Comparison of ENCODE assay signal across 36 cellular contexts in genomic region chr4:119289313-119289712, GRCh38. TPM values are rescaled to one million over a fixed set of nuclear protein-coding genes. Genes with fewer than 3 reads are reported as not detected.
"Had no signal": no experiment of that assay in that cellular context is flagged by ENCODE, and none has a peak within 500 bp of the region (broad histone marks: within the 10 kb centered on the region; RNA-seq: fewer than 3 reads in every experiment).

No MANE protein-coding gene starts in this region.

- H3K9me3 Mint-ChIP-seq: naive thymus-derived CD8-positive, alpha-beta T cell; natural killer cell treated with Interleukin-12 subunit alpha and Interleukin-12 subunit beta and Interleukin-15 and Interleukin-18, amount 100 ng/mL, for 72 hours; nephron progenitor cell; neural crest cell; stimulated activated memory B cell treated with anti-CD40 and anti-IgM and Interleukin-4, amounts not matched to agents 10 μg/mL and 1 μg/mL and 100 μg/mL, for 72 hours; stimulated activated naive CD8-positive, alpha-beta T cell treated with anti-CD3 and anti-CD28 coated beads, Interleukin-15, amount 100 ng/mL, for 72 hours; type B pancreatic cell had no signal

- H3K4me3 ChIP-seq: ovary, psoas muscle, skin epidermis, smooth muscle cell, spleen, suprapubic skin, testis, tibial artery, transverse colon, upper lobe of right lung, uterus had no signal

- H3K4me3 Mint-ChIP-seq: naive thymus-derived CD8-positive, alpha-beta T cell; natural killer cell treated with Interleukin-12 subunit alpha and Interleukin-12 subunit beta and Interleukin-15 and Interleukin-18, amount 100 ng/mL, for 72 hours; nephron progenitor cell; neural crest cell; stimulated activated memory B cell treated with anti-CD40 and anti-IgM and Interleukin-4, amounts not matched to agents 10 μg/mL and 1 μg/mL and 100 μg/mL, for 72 hours; stimulated activated naive CD8-positive, alpha-beta T cell treated with anti-CD3 and anti-CD28 coated beads, Interleukin-15, amount 100 ng/mL, for 72 hours; type B pancreatic cell had no signal

- H3K4me1 Mint-ChIP-seq: nephron progenitor cell, neural crest cell had no signal

- H3K79me2 ChIP-seq: parathyroid adenoma had no signal

- H3K27ac ChIP-seq: neutrophil, ovary, parathyroid adenoma, skin epidermis, spleen, suprapubic skin, testis, tibial artery, transverse colon, upper lobe of right lung, uterus had no signal

- H3K27me3 Mint-ChIP-seq: naive thymus-derived CD8-positive, alpha-beta T cell; natural killer cell treated with Interleukin-12 subunit alpha and Interleukin-12 subunit beta and Interleukin-15 and Interleukin-18, amount 100 ng/mL, for 72 hours; progenitor cell of endocrine pancreas; stimulated activated memory B cell treated with anti-CD40 and anti-IgM and Interleukin-4, amounts not matched to agents 10 μg/mL and 1 μg/mL and 100 μg/mL, for 72 hours; stimulated activated naive CD8-positive, alpha-beta T cell treated with anti-CD3 and anti-CD28 coated beads, Interleukin-15, amount 100 ng/mL, for 72 hours; type B pancreatic cell had no signal

- H3K27ac Mint-ChIP-seq: natural killer cell treated with Interleukin-12 subunit alpha and Interleukin-12 subunit beta and Interleukin-15 and Interleukin-18, amount 100 ng/mL, for 72 hours; nephron progenitor cell; progenitor cell of endocrine pancreas; stimulated activated memory B cell treated with anti-CD40 and anti-IgM and Interleukin-4, amounts not matched to agents 10 μg/mL and 1 μg/mL and 100 μg/mL, for 72 hours; stimulated activated naive CD8-positive, alpha-beta T cell treated with anti-CD3 and anti-CD28 coated beads, Interleukin-15, amount 100 ng/mL, for 72 hours; type B pancreatic cell had no signal

- H3K36me3 ChIP-seq: neutrophil, ovary, uterus had no signal

- H3K4me2 ChIP-seq: smooth muscle cell had no signal

- H3K36me3 Mint-ChIP-seq: natural killer cell treated with Interleukin-12 subunit alpha and Interleukin-12 subunit beta and Interleukin-15 and Interleukin-18, amount 100 ng/mL, for 72 hours; stimulated activated memory B cell treated with anti-CD40 and anti-IgM and Interleukin-4, amounts not matched to agents 10 μg/mL and 1 μg/mL and 100 μg/mL, for 72 hours had no signal

- H3K9me3 ChIP-seq: neutrophil, ovary, psoas muscle, spleen, suprapubic skin, testis, tibial artery, transverse colon, upper lobe of right lung, uterus had no signal

- H2AFZ ChIP-seq: parathyroid adenoma had no signal

- DNase-seq: naive thymus-derived CD8-positive, alpha-beta T cell; nephron progenitor cell; nucleus accumbens; ovary; posterior cingulate gyrus; psoas muscle; right cardiac atrium; spleen; stimulated activated CD4-positive, alpha-beta T cell treated with anti-CD3 and anti-CD28 coated beads, Interleukin-12 subunit alpha, Interleukin-12 subunit beta, amount 100 ng/mL, for 4 hours; stimulated activated CD4-positive, alpha-beta T cell treated with anti-CD3 and anti-CD28 coated beads, Interleukin-1b, Interleukin-23, amount 100 ng/mL, for 48 hours; stimulated activated CD4-positive, alpha-beta T cell treated with anti-CD3 and anti-CD28 coated beads, Interleukin-4, amount 100 ng/mL, for 1 hour; stimulated activated CD4-positive, alpha-beta T cell treated with anti-CD3 and anti-CD28 coated beads, Interleukin-4, amount 100 ng/mL, for 4 hours; stimulated activated CD8-positive, alpha-beta memory T cell treated with anti-CD3 and anti-CD28 coated beads, Interleukin-4, amount 100 ng/mL, for 48 hours; stimulated activated naive CD4-positive, alpha-beta T cell; stimulated activated naive CD8-positive, alpha-beta T cell treated with anti-CD3 and anti-CD28 coated beads, Interleukin-15, amount 100 ng/mL, for 72 hours; stimulated activated naive CD8-positive, alpha-beta T cell treated with anti-CD3 and anti-CD28 coated beads, Interleukin-15, Interleukin-2, amounts not matched to agents 100 U/mL and 50 U/mL, for 24 hours; substantia nigra; testis; tibial artery; transverse colon; upper lobe of right lung; uterus had no signal

- H3K4me1 ChIP-seq: parathyroid adenoma had no signal

- H3K9ac ChIP-seq: parathyroid adenoma had no signal

- H3K27me3 ChIP-seq: neutrophil, ovary, spleen, suprapubic skin, testis, tibial artery, transverse colon, upper lobe of right lung, uterus had no signal

- ATAC-seq: naive thymus-derived CD8-positive, alpha-beta T cell; natural killer cell treated with Interleukin-12 subunit alpha and Interleukin-12 subunit beta and Interleukin-15 and Interleukin-18, amount 100 ng/mL, for 72 hours; psoas muscle; right cardiac atrium; sciatic nerve; stimulated activated memory B cell treated with anti-CD40 and anti-IgM and Interleukin-4, amounts not matched to agents 10 μg/mL and 1 μg/mL and 100 μg/mL, for 72 hours; stimulated activated naive CD8-positive, alpha-beta T cell treated with anti-CD3 and anti-CD28 coated beads, Interleukin-15, amount 100 ng/mL, for 72 hours; stimulated activated naive CD8-positive, alpha-beta T cell treated with anti-CD3 and anti-CD28 coated beads, Interleukin-15, Interleukin-2, amounts not matched to agents 100 U/mL and 50 U/mL, for 24 hours; upper lobe of right lung had no signal

RNA-seq across cellular contexts. Expression of gene FABP2, which starts 32.6 kb away (rescaled TPM):
- total RNA-seq: natural killer cell treated with Interleukin-12 subunit alpha and Interleukin-12 subunit beta and Interleukin-15 and Interleukin-18, amount 100 ng/mL, for 72 hours; neural crest cell; omental fat pad; progenitor cell of endocrine pancreas; psoas muscle; renal cortical epithelial cell; right cardiac atrium; sciatic nerve; smooth muscle cell; suprapubic skin; testis; upper lobe of right lung; urinary bladder; uterus had no signal
- polyA plus RNA-seq: ovary, smooth muscle cell, urinary bladder had no signal
